ENCODE assay signal across 32 cellular contexts in genomic region chr1:109412551-109412950, GRCh38. TPM values are rescaled to one million over a fixed set of nuclear protein-coding genes. Genes with fewer than 3 reads are reported as not detected.
"Had no signal": no experiment of that assay in that cellular context is flagged by ENCODE, and none has a peak within 500 bp of the region (broad histone marks: within the 10 kb centered on the region; RNA-seq: fewer than 3 reads in every experiment).

No MANE protein-coding gene starts in this region.

- H3K9me3 ChIP-seq: ascending aorta, MG63 had no signal

- ATAC-seq: activated CD4-positive, alpha-beta T cell treated with anti-CD3 and anti-CD28 coated beads for 36 hours; activated CD8-positive, alpha-beta T cell treated with anti-CD3 and anti-CD28 coated beads, Interleukin-2, amount 10 ng/mL, durations not matched to agents 7 days and 5 days; activated T-helper 17 cell treated with anti-CD3 and anti-CD28 coated beads, Interleukin-2, amount 50 U/mL, for 72 hours had no signal

- H3K4me3 ChIP-seq: ascending aorta, cardiac muscle cell, MG63, SK-N-MC had no signal

- H3K27ac ChIP-seq: ascending aorta, cardiac muscle cell, SK-N-MC had no signal

- DNase-seq: activated CD4-positive, alpha-beta T cell treated with anti-CD3 and anti-CD28 coated beads for 36 hours; activated CD4-positive, alpha-beta T cell treated with anti-CD3 and anti-CD28 coated beads, Interleukin-2, amount 10 ng/mL, durations not matched to agents 7 days and 5 days; activated CD4-positive, alpha-beta T cell treated with anti-CD3 and anti-CD28 coated beads, Interleukin-2, amount 50 U/mL, for 48 hours; activated CD8-positive, alpha-beta memory T cell treated with anti-CD3 and anti-CD28 coated beads, Interleukin-2, amount 50 U/mL, for 4 hours; activated CD8-positive, alpha-beta T cell treated with anti-CD3 and anti-CD28 coated beads, Interleukin-2, amount 10 ng/mL, durations not matched to agents 7 days and 5 days; activated effector memory CD4-positive, alpha-beta T cell treated with anti-CD3 and anti-CD28 coated beads, Interleukin-2, amount 50 U/mL, for 16 hours; activated naive CD4-positive, alpha-beta T cell; activated naive CD4-positive, alpha-beta T cell treated with anti-CD3 and anti-CD28 coated beads, Interleukin-2, amount 50 U/mL, for 16 hours; activated naive CD8-positive, alpha-beta T cell treated with anti-CD3 and anti-CD28 coated beads, Interleukin-2, amount 10 ng/mL, durations not matched to agents 7 days and 5 days; activated T-cell treated with anti-CD3 and anti-CD28 coated beads for 4 hours; activated T-cell treated with anti-CD3 and anti-CD28 coated beads, Interleukin-2, amount 50 U/mL, for 48 hours; amygdala; Kasumi-1; MG63; NCI-H1048; NCI-H1105 treated with DMSO at 0.1 percent for 48 hours; NCI-H1436; NCI-H1694; NCI-H1930; NCI-H2081 treated with DMSO at 0.1 percent for 48 hours; NCI-H226; NCI-H446 treated with DMSO at 0.1 percent for 48 hours; NCI-H524; NCI-H69; Right ventricle myocardium superior; T1000 had no signal

- H3K27me3 ChIP-seq: ascending aorta, cardiac muscle cell, MG63 had no signal

- H3K4me1 ChIP-seq: ascending aorta had no signal

RNA-seq across cellular contexts. Expression of gene SYPL2, which starts 53.8 kb away (rescaled TPM):
- total RNA-seq: activated CD4-positive, alpha-beta T cell treated with anti-CD3 and anti-CD28 coated beads, Interleukin-2, amount 10 ng/mL, durations not matched to agents 7 days and 5 days; activated CD8-positive, alpha-beta T cell treated with anti-CD3 and anti-CD28 coated beads, Interleukin-2, amount 10 ng/mL, durations not matched to agents 7 days and 5 days; activated naive CD8-positive, alpha-beta T cell treated with anti-CD3 and anti-CD28 coated beads, Interleukin-2, amount 10 ng/mL, durations not matched to agents 7 days and 5 days; activated T-helper 17 cell treated with anti-CD3 and anti-CD28 coated beads, Interleukin-2, amount 50 U/mL, for 72 hours; T-helper 1 cell treated with Interleukin-12 subunit alpha and Interleukin-12 subunit beta and Interleukin-4 antibody, amounts not matched to agents 30 ng/mL and 1 ng/mL, for 36 hours; T-helper 2 cell treated with Interferon-gamma antibody and Interleukin-4, amounts not matched to agents 100 ng/mL and 5 ng/mL, for 36 hours had no signal
